ENCODE assay signal across 8 cellular contexts in the genomic region with DNA sequence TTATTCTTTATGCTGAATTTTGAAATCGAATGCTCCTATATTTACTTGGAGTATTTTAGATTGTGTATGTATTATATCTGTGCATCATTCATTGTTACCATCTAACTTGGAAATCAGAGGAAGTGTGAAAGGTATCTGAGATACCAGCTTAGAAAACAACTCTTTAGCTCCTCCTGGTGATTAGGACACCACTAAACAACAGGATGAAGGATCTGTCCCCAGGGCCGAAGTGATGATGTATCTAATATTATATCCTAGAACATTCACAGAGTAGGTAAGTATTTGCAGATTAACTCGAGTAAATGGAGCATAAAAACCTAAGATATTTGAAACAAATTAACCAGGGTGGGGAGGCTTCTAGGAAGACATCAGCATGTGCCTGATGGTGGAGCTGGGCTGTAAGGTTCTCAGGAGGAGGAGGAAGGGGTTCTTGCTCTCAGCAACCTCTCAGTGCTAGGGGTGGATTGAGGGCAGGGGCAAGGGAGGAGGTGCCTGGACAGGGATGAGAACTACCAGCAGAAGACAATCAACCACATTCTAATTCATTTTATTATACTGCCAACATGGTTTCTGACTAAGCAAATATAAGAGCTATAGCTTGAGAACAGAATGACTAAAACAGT. TPM values are rescaled to one million over a fixed set of nuclear protein-coding genes. Genes with fewer than 3 reads are reported as not detected.
DNase-seq lines count a peak whose midpoint lies in the region; ATAC-seq and TF ChIP-seq lines count a peak whose summit lies in the region.

No MANE protein-coding gene starts in this region.

- no peaks in the 10 kb centered on the region for H3K9me3 Mint-ChIP-seq in central memory CD8-positive, alpha-beta T cell
- no peaks in the 10 kb centered on the region for H3K9me3 Mint-ChIP-seq in natural killer cell treated with Interleukin-12 subunit alpha and Interleukin-12 subunit beta and Interleukin-15 and Interleukin-18, amount 100 ng/mL, for 72 hours

- peaks cover 7% of the 10 kb centered on the region for H3K27me3 Mint-ChIP-seq in central memory CD8-positive, alpha-beta T cell
- H3K27me3 Mint-ChIP-seq in natural killer cell treated with Interleukin-12 subunit alpha and Interleukin-12 subunit beta and Interleukin-15 and Interleukin-18, amount 100 ng/mL, for 72 hours, result no peaks in the 10 kb centered on the region

- H3K36me3 Mint-ChIP-seq in central memory CD8-positive, alpha-beta T cell (ENCODE audit: insufficient read depth), result peaks cover 13% of the 10 kb centered on the region
- H3K36me3 Mint-ChIP-seq in natural killer cell treated with Interleukin-12 subunit alpha and Interleukin-12 subunit beta and Interleukin-15 and Interleukin-18, amount 100 ng/mL, for 72 hours, result peaks cover 8% of the 10 kb centered on the region

- peaks cover 41% of the 10 kb centered on the region for H3K4me1 Mint-ChIP-seq in central memory CD8-positive, alpha-beta T cell
- H3K4me1 Mint-ChIP-seq in natural killer cell treated with Interleukin-12 subunit alpha and Interleukin-12 subunit beta and Interleukin-15 and Interleukin-18, amount 100 ng/mL, for 72 hours (ENCODE audit: low read depth in 2 of 2), result peaks cover 48% of the 10 kb centered on the region in 2 donors

- peak overlapping the region; percentile 89 for H3K27ac Mint-ChIP-seq in central memory CD8-positive, alpha-beta T cell (ENCODE audit: low read depth)
- peak overlapping the region; percentile 93 to 99 for H3K27ac Mint-ChIP-seq in natural killer cell treated with Interleukin-12 subunit alpha and Interleukin-12 subunit beta and Interleukin-15 and Interleukin-18, amount 100 ng/mL, for 72 hours

- DNase-seq in AG20443 (ENCODE audit: low spot score) (peak; percentile 34), GM10266 (ENCODE audit: extremely low spot score) (peak; percentile 69), NCI-H748 (lab: John Stamatoyannopoulos, UW; ENCODE audit: unreplicated experiment) (peak; percentile 41), COLO668 (lab: John Stamatoyannopoulos, UW; ENCODE audit: unreplicated experiment) (no peak)
- DNase-seq in central memory CD8-positive, alpha-beta T cell (ENCODE audit: low spot score in 2 of 2), result no peak
- peak; percentile 64 for DNase-seq in natural killer cell treated with Interleukin-12 subunit alpha and Interleukin-12 subunit beta and Interleukin-15 and Interleukin-18, amount 100 ng/mL, for 72 hours (ENCODE audit: low spot score)

- peak overlapping the region; percentile 88 for H3K4me3 Mint-ChIP-seq in central memory CD8-positive, alpha-beta T cell
- H3K4me3 Mint-ChIP-seq in natural killer cell treated with Interleukin-12 subunit alpha and Interleukin-12 subunit beta and Interleukin-15 and Interleukin-18, amount 100 ng/mL, for 72 hours, result peak overlapping the region; percentile 95

- peak; percentile 55 for TF ChIP-seq CTCF in GM10266 (IDR thresholded peaks at IDR 0.05; ENCODE audit: control insufficient read depth, insufficient read depth, low read depth, missing control alignments)

- ATAC-seq in central memory CD8-positive, alpha-beta T cell (replicated peaks; ENCODE audit: extremely low read depth, poor library complexity, severe bottlenecking), result no peak
- ATAC-seq in natural killer cell treated with Interleukin-12 subunit alpha and Interleukin-12 subunit beta and Interleukin-15 and Interleukin-18, amount 100 ng/mL, for 72 hours, result no peak
- ATAC-seq in HG03135 (IDR thresholded peaks at IDR 0.05; ENCODE audit: unreplicated experiment), result no peak
- no peak for ATAC-seq in GM21528 (IDR thresholded peaks at IDR 0.05; ENCODE audit: low FRiP score, unreplicated experiment)

RNA-seq across cellular contexts. Expression of gene NFIL3, which starts 2.6 kb away (rescaled TPM):
- total RNA-seq in natural killer cell treated with Interleukin-12 subunit alpha and Interleukin-12 subunit beta and Interleukin-15 and Interleukin-18, amount 100 ng/mL, for 72 hours, result 10 to 100 TPM; 28.7 to 79.7 TPM

Comparison
In these comparisons a context has a peak if more than half of its experiments do, and no peak if none do; other contexts are left out.
1. DNase-seq: peak in AG20443 (single experiment), GM10266 (single experiment), NCI-H748 (single experiment) and natural killer cell treated with Interleukin-12 subunit alpha and Interleukin-12 subunit beta and Interleukin-15 and Interleukin-18, amount 100 ng/mL, for 72 hours (single experiment); none in central memory CD8-positive, alpha-beta T cell (0 of 2) and COLO668 (single experiment).